1 cellular context compared by ENCODE assay signal in the genomic region with DNA sequence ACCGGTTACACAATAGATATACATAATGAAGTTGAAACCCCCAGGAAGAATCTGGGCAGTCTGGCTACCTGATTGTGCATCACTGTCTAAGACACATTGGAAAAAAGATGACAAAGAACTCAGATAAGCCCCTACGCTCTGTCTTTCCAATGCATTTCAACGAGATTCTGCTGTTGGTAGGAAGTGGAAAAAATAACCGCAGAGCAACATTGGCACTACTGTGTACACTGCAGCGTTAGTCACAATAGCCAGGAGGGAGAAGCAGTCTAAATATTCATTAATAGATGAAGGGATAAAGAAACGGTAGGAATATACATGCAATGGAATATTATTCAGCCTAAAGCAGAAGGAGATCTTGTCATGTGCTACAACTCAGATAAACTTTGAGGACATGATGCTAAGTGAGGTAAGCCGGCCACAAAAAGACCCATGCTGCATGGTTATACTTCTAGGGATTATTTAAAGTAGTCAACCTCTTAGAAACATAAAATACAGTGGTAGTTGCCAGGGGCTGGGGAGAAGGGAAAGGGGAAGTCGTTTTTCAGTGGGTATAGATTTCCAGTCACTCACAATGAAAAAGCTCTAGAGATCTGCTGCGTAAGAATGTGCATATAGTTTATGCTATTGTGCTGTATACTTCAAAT.
TF ChIP-seq lines count a peak whose summit lies in the region.

No MANE protein-coding gene starts in this region.

TF ChIP-seq in endothelial cell of umbilical vein, 7 proteins besides CTCF, POLR2A, EP300 and RAD21 (continued from another document):
- TF ChIP-seq, protein P1, sequence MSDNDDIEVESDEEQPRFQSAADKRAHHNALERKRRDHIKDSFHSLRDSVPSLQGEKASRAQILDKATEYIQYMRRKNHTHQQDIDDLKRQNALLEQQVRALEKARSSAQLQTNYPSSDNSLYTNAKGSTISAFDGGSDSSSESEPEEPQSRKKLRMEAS (IDR thresholded peaks at IDR 0.05; ENCODE audit: insufficient read depth, insufficient read length), result no peak
- no peak for TF ChIP-seq MYC (IDR thresholded peaks at IDR 0.05; ENCODE audit: low read depth, low read length)
- TF ChIP-seq EZH2 (IDR thresholded peaks at IDR 0.05; ENCODE audit: borderline replicate concordance, low read depth, low read length, severe bottlenecking), result no peak
- TF ChIP-seq GATA2 (IDR thresholded peaks at IDR 0.05; ENCODE audit: insufficient read depth, insufficient read length, low read depth, low read length), result no peak
- TF ChIP-seq JUN (IDR thresholded peaks at IDR 0.05; ENCODE audit: borderline replicate concordance, insufficient read depth, insufficient read length, low read depth), result no peak
